Comparison of ENCODE assay signal across 18 cellular contexts in the genomic region with DNA sequence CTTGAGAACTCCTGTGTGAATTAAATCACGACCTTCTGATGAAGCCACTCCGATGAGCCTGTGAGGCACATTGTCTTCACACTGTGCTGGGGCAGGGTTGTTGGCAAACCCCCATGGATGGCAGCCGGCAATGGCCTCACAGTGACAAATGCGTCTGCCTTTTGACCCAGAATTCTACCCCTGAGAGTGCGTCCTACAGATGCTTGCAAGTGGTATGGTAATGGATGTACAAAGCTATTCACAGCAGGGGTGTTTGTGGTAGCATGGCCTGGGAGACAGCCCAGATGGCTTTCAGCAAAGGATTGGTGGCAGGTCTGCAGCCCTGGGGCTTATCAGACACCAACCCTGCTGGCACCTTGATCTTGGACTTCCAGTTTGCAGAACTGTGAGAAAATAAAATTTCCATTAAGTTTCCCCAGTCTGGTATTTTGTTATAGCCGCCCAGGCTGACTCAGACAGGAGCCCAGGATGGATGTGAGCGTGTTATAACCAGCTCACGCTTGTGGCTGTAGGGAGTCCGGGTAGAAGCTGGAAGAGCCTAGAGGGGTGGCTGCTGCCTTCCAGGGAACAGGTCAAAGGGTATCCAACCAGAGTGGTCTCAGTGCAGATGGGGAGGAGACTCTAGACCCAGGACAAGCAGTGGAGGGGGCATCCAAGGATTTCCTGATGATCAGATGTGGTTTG. TPM values are rescaled to one million over a fixed set of nuclear protein-coding genes. Genes with fewer than 3 reads are reported as not detected.
DNase-seq lines count a peak whose midpoint lies in the region; ATAC-seq and TF ChIP-seq lines count a peak whose summit lies in the region.
"Had no signal": no experiment of that assay in that cellular context is flagged by ENCODE, and none has a peak within 500 bp of the region (broad histone marks: within the 10 kb centered on the region; RNA-seq: fewer than 3 reads in every experiment).

No MANE protein-coding gene starts in this region.

- H4K8ac ChIP-seq in mesendoderm (ENCODE audit: low read depth, low read length): no peak overlapping the region

- H2AK5ac ChIP-seq in mesendoderm (ENCODE audit: low read length): no peak overlapping the region

- no peak for TF ChIP-seq RAD21 in HCT116 (IDR thresholded peaks at IDR 0.05; ENCODE audit: low read depth)

- peaks cover 37% of the 10 kb centered on the region for H3K79me2 ChIP-seq in HCT116 (ENCODE audit: insufficient read depth, low read length)
- no peaks in the 10 kb centered on the region for H3K79me2 ChIP-seq in mesendoderm (ENCODE audit: control insufficient read depth, insufficient read depth, low read length)

- H3K27ac ChIP-seq in HCT116 (ENCODE audit: low read depth, low read length) (peak overlapping the region; percentile 79), caudate nucleus (ENCODE audit: low read depth, low read length) (peak overlapping the region; percentile 17), mesendoderm (ENCODE audit: low read depth, low read length) (peak overlapping the region; percentile 2)

- no peak overlapping the region for H2BK5ac ChIP-seq in mesendoderm (ENCODE audit: low read length)

- H3K4ac ChIP-seq in mesendoderm (ENCODE audit: low read depth, low read length): no peak overlapping the region

- in situ Hi-C loops in GM13977 (cut with MboI; ENCODE audit: low pct_unique_long_range_greater_than_20kb, low sequenced_read_pairs, unreplicated experiment): no loop called here

- peaks cover 21 to 34% of the 10 kb centered on the region in 2 experiments for H3K4me1 ChIP-seq in HCT116 (ENCODE audit: control insufficient read depth in 1 of 2, insufficient read depth in 2 of 2, low read length in 2 of 2)
- H3K4me1 ChIP-seq in mesendoderm (ENCODE audit: control insufficient read depth, low read depth, low read length): peaks cover 8% of the 10 kb centered on the region
- H3K4me1 ChIP-seq: gastroesophageal sphincter had no signal

- H2AFZ ChIP-seq in HCT116 (ENCODE audit: low read depth, low read length, poor library complexity, severe bottlenecking): no peak overlapping the region

- POLR2A ChIA-PET in HCT116 (lab: Charles Lee): interaction anchor here (6.1 kb wide), 1 partner anchor 10 kb away, joined by 77 read pairs; the partner anchor contains the start of genes AFMID and TK1

- H3K18ac ChIP-seq in mesendoderm (ENCODE audit: low read length): no peak overlapping the region

- no peak for ATAC-seq in HCT116
- no peak for ATAC-seq in HG02798 (IDR thresholded peaks at IDR 0.05; ENCODE audit: poor library complexity, unreplicated experiment)
- no peak for ATAC-seq in HG02759 (IDR thresholded peaks at IDR 0.05; ENCODE audit: unreplicated experiment)
- no peak for ATAC-seq in GM18909 (IDR thresholded peaks at IDR 0.05; ENCODE audit: poor library complexity, unreplicated experiment)
- ATAC-seq: activated T-helper 17 cell treated with anti-CD3 and anti-CD28 coated beads, Interleukin-2, amount 50 U/mL, for 72 hours; gastroesophageal sphincter; lower lobe of right lung had no signal

- H3K4me3 ChIP-seq in HCT116 (replicated peaks in 1 of 2; ENCODE audit: low read depth in 1 of 2, low read length in 2 of 2) (no peak overlapping the region), mesendoderm (ENCODE audit: low read length) (no peak overlapping the region)
- H3K4me3 ChIP-seq: gastroesophageal sphincter, lower lobe of right lung, SK-N-MC, tibial artery had no signal

- H3K9me3 ChIP-seq in HCT116 (ENCODE audit: control insufficient read depth in 1 of 2, insufficient read depth in 1 of 2, low read depth in 1 of 2, low read length in 2 of 2): no peaks in the 10 kb centered on the region
- H3K9me3 ChIP-seq: gastroesophageal sphincter, lower lobe of right lung, tibial artery had no signal

- RAD21 ChIA-PET in HCT116 (lab: Charles Lee; ENCODE audit: low non-redundant PET in 1 of 2, low total read pairs in 2 of 2, uncharacterized antibody in 2 of 2, unreplicated experiment in 2 of 2): no interaction called here

- H3K79me1 ChIP-seq in mesendoderm (ENCODE audit: low read length): peaks cover 4% of the 10 kb centered on the region

- DNase-seq in Ammon's horn (ENCODE audit: low spot score): peak; percentile 68
- no peak for DNase-seq in HCT116 (ENCODE audit: low read depth, low spot score)
- peak in 16 of 61 donors; percentile 5 to 81 (median 26) for DNase-seq in caudate nucleus (lab: John Stamatoyannopoulos, UW)
- DNase-seq in mesendoderm: peak; percentile 76
- DNase-seq in GM13977 (ENCODE audit: low spot score): no peak
- DNase-seq: activated CD4-positive, CD25-positive, alpha-beta regulatory T cell treated with anti-CD3 and anti-CD28 coated beads, Interleukin-2, amount 50 U/mL, for 72 hours; lower lobe of right lung; NCI-H526 treated with DMSO at 0.1 percent for 48 hours; tibial artery had no signal

- no peak overlapping the region for H3K23ac ChIP-seq in mesendoderm (ENCODE audit: low read length)

- H3K56ac ChIP-seq in mesendoderm (ENCODE audit: low read length): no peak overlapping the region

- no peaks in the 10 kb centered on the region for H3K9me2 ChIP-seq in HCT116 (ENCODE audit: insufficient read depth)

- H3K27me3 ChIP-seq in HCT116 (ENCODE audit: insufficient read depth, low read length): no peaks in the 10 kb centered on the region
- no peaks in the 10 kb centered on the region for H3K27me3 ChIP-seq in mesendoderm (ENCODE audit: insufficient read depth, low read length, poor library complexity)
- H3K27me3 ChIP-seq: gastroesophageal sphincter, tibial artery had no signal

- H3K4me2 ChIP-seq in HCT116 (ENCODE audit: low read length) (no peak overlapping the region), mesendoderm (ENCODE audit: low read length) (no peak overlapping the region)

- BruUV-seq in HCT116 (replicated peaks; lab: Mats Ljungman, UMichigan): no TSS peak

- TF ChIP-seq POLR2A in HCT116 (IDR thresholded peaks at IDR 0.05; ENCODE audit: borderline replicate concordance, extremely low read depth, insufficient read depth, insufficient read length): no peak

- H3K9ac ChIP-seq in HCT116 (ENCODE audit: low read length) (no peak overlapping the region), mesendoderm (ENCODE audit: low read length) (no peak overlapping the region)

- H4K5ac ChIP-seq in mesendoderm (ENCODE audit: low read length): no peak overlapping the region

- CTCF ChIA-PET in HCT116 (lab: Charles Lee): interaction anchor here (1.5 to 2.5 kb wide), 2 partner anchors 10 to 112 kb away, joined by 4 to 11 read pairs; partner anchors contain the start of genes AFMID and TK1

- no peaks in the 10 kb centered on the region for H4K20me1 ChIP-seq in HCT116 (ENCODE audit: insufficient read depth)

- no peak overlapping the region for H2BK120ac ChIP-seq in mesendoderm (ENCODE audit: low read depth, low read length)

- no peak overlapping the region for H2BK15ac ChIP-seq in mesendoderm (replicated peaks; ENCODE audit: low read depth)

- WGBS in mesendoderm (ENCODE audit: extremely low coverage, insufficient coverage, low lambda C conversion rate): no CpG with 5 or more reads among the region's 9 CpGs

- TF ChIP-seq CTCF in HCT116 (IDR thresholded peaks at IDR 0.05 in 2 of 3, conservative IDR thresholded peaks at IDR 0.05 in 1 of 3; ENCODE audit: borderline replicate concordance in 1 of 3, insufficient read depth in 1 of 3, low read depth in 2 of 3, low read length in 2 of 3): no peak
- no peak for TF ChIP-seq CTCF in GM13977 (IDR thresholded peaks at IDR 0.05; ENCODE audit: extremely low read depth, insufficient read depth, missing control alignments)

- intact Hi-C loops in HCT116 (cut with micrococcal nuclease): no loop called here

- peaks cover 11 to 13% of the 10 kb centered on the region in 2 experiments; a peak in 3 of 4 replicates for H3K36me3 ChIP-seq in HCT116 (ENCODE audit: control insufficient read depth in 1 of 2, insufficient read depth in 2 of 2, low read length in 2 of 2)
- no peaks in the 10 kb centered on the region for H3K36me3 ChIP-seq in mesendoderm (ENCODE audit: control insufficient read depth, insufficient read depth, low read length)

TF ChIP-seq in HCT116, 20 proteins besides CTCF, POLR2A, EP300 and RAD21 (continues in another document):
- TF ChIP-seq FOSL1 (IDR thresholded peaks at IDR 0.05; ENCODE audit: low read depth) (no peak), YY1 (IDR thresholded peaks at IDR 0.05; ENCODE audit: extremely low read depth, insufficient replicate concordance, low read depth, low read length) (no peak), CEBPB (IDR thresholded peaks at IDR 0.05; ENCODE audit: low read depth) (no peak), ZFX (IDR thresholded peaks at IDR 0.05) (no peak), SIN3A (IDR thresholded peaks at IDR 0.05; ENCODE audit: low read depth) (no peak)
- TF ChIP-seq, protein P1, sequence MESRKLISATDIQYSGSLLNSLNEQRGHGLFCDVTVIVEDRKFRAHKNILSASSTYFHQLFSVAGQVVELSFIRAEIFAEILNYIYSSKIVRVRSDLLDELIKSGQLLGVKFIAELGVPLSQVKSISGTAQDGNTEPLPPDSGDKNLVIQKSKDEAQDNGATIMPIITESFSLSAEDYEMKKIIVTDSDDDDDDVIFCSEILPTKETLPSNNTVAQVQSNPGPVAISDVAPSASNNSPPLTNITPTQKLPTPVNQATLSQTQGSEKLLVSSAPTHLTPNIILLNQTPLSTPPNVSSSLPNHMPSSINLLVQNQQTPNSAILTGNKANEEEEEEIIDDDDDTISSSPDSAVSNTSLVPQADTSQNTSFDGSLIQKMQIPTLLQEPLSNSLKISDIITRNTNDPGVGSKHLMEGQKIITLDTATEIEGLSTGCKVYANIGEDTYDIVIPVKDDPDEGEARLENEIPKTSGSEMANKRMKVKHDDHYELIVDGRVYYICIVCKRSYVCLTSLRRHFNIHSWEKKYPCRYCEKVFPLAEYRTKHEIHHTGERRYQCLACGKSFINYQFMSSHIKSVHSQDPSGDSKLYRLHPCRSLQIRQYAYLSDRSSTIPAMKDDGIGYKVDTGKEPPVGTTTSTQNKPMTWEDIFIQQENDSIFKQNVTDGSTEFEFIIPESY (IDR thresholded peaks at IDR 0.05; ENCODE audit: extremely low read depth, insufficient replicate concordance, low read length): no peak

RNA-seq across cellular contexts. Expression of gene AFMID, which starts 10.1 kb away (rescaled TPM):
- 65.8 TPM for total RNA-seq in HCT116 (2021; ENCODE audit: unreplicated experiment)
- polyA plus RNA-seq in HCT116 (2012): 71.4 and 82.5 TPM in 2 replicates
- 32.8 TPM for polyA plus RNA-seq in mesendoderm (2013, experiment 1 of 2)
- polyA plus RNA-seq in mesendoderm (2013, experiment 2 of 2): 31.2 TPM

RNA-seq across cellular contexts. Expression of gene TK1, which starts 10.4 kb away (rescaled TPM):
- 315 TPM for total RNA-seq in HCT116 (2021; ENCODE audit: unreplicated experiment)
- 372 and 415 TPM in 2 replicates for polyA plus RNA-seq in HCT116 (2012)
- polyA plus RNA-seq in mesendoderm (2013, experiment 1 of 2): 73.3 TPM
- 72.5 TPM for polyA plus RNA-seq in mesendoderm (2013, experiment 2 of 2)

RNA-seq across cellular contexts. Expression of gene BIRC5, which starts 16.8 kb away (rescaled TPM):
- 140 TPM for total RNA-seq in HCT116 (2021; ENCODE audit: unreplicated experiment)
- polyA plus RNA-seq in HCT116 (2012): 89.7 and 104 TPM in 2 replicates
- polyA plus RNA-seq in mesendoderm (2013, experiment 1 of 2): 69.7 TPM
- polyA plus RNA-seq in mesendoderm (2013, experiment 2 of 2): 68.0 TPM

RNA-seq across cellular contexts. Expression of gene SYNGR2, which starts 28.9 kb away (rescaled TPM):
- total RNA-seq in HCT116 (2021; ENCODE audit: unreplicated experiment): 148 TPM
- 159 and 197 TPM in 2 replicates for polyA plus RNA-seq in HCT116 (2012)
- 23.3 TPM for polyA plus RNA-seq in mesendoderm (2013, experiment 1 of 2)
- 23.1 TPM for polyA plus RNA-seq in mesendoderm (2013, experiment 2 of 2)

RNA-seq across cellular contexts. Expression of gene TMEM235, which starts 34.1 kb away (rescaled TPM):
- total RNA-seq in HCT116 (2021; ENCODE audit: unreplicated experiment): not detected
- polyA plus RNA-seq in HCT116 (2012): not detected in 2 replicates
- polyA plus RNA-seq in mesendoderm (2013, experiment 1 of 2): not detected
- not detected for polyA plus RNA-seq in mesendoderm (2013, experiment 2 of 2)
- total RNA-seq: activated T-helper 17 cell treated with anti-CD3 and anti-CD28 coated beads, Interleukin-2, amount 50 U/mL, for 72 hours; gastroesophageal sphincter; H4; lower lobe of right lung; posterior vena cava had no signal
- polyA plus RNA-seq: BJ had no signal

Comparison
In these comparisons a context has a peak if more than half of its experiments do, and no peak if none do; other contexts are left out.
1. DNase-seq: peak in Ammon's horn (single experiment) and mesendoderm (single experiment); none in HCT116 (single experiment) and GM13977 (single experiment).
2. H3K27ac ChIP-seq: peak in every context shown above with its lines; median percentile 79 in HCT116; 17 in caudate nucleus; 2 in mesendoderm.